In genomic region chr18:26233208-26233607, GRCh38 we compare ENCODE assay signal across 27 cellular contexts. TPM values are rescaled to one million over a fixed set of nuclear protein-coding genes. Genes with fewer than 3 reads are reported as not detected.
A peak's percentile ranks its signal among the peaks of the same experiment; 100 is the strongest.
DNase-seq lines count a peak whose midpoint lies in the region; ATAC-seq and TF ChIP-seq lines count a peak whose summit lies in the region.
"Had no signal": no experiment of that assay in that cellular context is flagged by ENCODE, and none has a peak within 500 bp of the region (broad histone marks: within the 10 kb centered on the region; RNA-seq: fewer than 3 reads in every experiment).

No MANE protein-coding gene starts in this region.

- H2AFZ ChIP-seq in OCI-LY7 (ENCODE audit: low read length) (no peak overlapping the region), neural progenitor cell (replicated peaks) (no peak overlapping the region)

- H3F3A ChIP-seq in neural progenitor cell (ENCODE audit: low read depth): peaks cover 30% of the 10 kb centered on the region

- H3K27me3 ChIP-seq in foreskin keratinocyte (no peaks in the 10 kb centered on the region), neural progenitor cell (peaks cover 1% of the 10 kb centered on the region)
- H3K27me3 ChIP-seq: BLaER1, upper lobe of left lung had no signal

- H3K4me2 ChIP-seq in OCI-LY7 (ENCODE audit: low read length): 0 out of 2 replicates have a peak overlapping the region, but pooled peaks have one; percentile 17
- H3K4me2 ChIP-seq in neural progenitor cell: peak overlapping the region; percentile 65
- H3K4me2 ChIP-seq: BLaER1 had no signal

- CTCF ChIA-PET in OCI-LY7 (lab: Charles Lee; ENCODE audit: unreplicated experiment): no interaction called here
- CTCF ChIA-PET in RWPE1 (lab: Yijun Ruan, JAX): no interaction called here

- peaks cover 3% of the 10 kb centered on the region for H3K27me3 Mint-ChIP-seq in neural progenitor cell (ENCODE audit: insufficient read depth, low read depth)
- H3K27me3 Mint-ChIP-seq: activated naive CD8-positive, alpha-beta T cell treated with anti-CD3 and anti-CD28 coated beads for 36 hours; naive thymus-derived CD8-positive, alpha-beta T cell; stimulated activated naive B cell treated with anti-CD40 and anti-IgM and Interleukin-4, amounts not matched to agents 10 μg/mL and 1 μg/mL and 100 μg/mL, for 72 hours had no signal

- peaks cover 99% of the 10 kb centered on the region for H3K79me2 ChIP-seq in OCI-LY7 (ENCODE audit: insufficient read depth, low read depth, low read length)
- peaks cover 8% of the 10 kb centered on the region for H3K79me2 ChIP-seq in neural progenitor cell (ENCODE audit: low read depth)

- DNase-seq in HT1080 (ENCODE audit: low read depth): peak; percentile 6
- DNase-seq in OCI-LY7 (ENCODE audit: low spot score): no peak
- DNase-seq in foreskin keratinocyte: peak; percentile 18 to 50
- peak; percentile 36 for DNase-seq in neural progenitor cell (ENCODE audit: low spot score)
- no peak for DNase-seq in dedifferentiated amniotic fluid mesenchymal stem cell (ENCODE audit: extremely low spot score)
- no peak for DNase-seq in RWPE1 (ENCODE audit: low spot score)
- DNase-seq in EL: no peak
- DNase-seq: activated CD4-positive, alpha-beta T cell treated with anti-CD3 and anti-CD28 coated beads, Interleukin-2, amount 50 U/mL, for 1 hour; activated effector memory CD4-positive, alpha-beta T cell treated with anti-CD3 and anti-CD28 coated beads, Interleukin-2, amount 50 U/mL, for 16 hours; activated naive CD8-positive, alpha-beta T cell treated with anti-CD3 and anti-CD28 coated beads for 36 hours; activated T-cell treated with anti-CD3 and anti-CD28 coated beads, Interleukin-2, amount 50 U/mL, for 1 hour; anterior cingulate cortex; effector CD4-positive, alpha-beta T cell; glutamatergic neuron; kidney glomerular epithelial cell; naive thymus-derived CD8-positive, alpha-beta T cell; NCI-H1930; NCI-H526; SHP77; stimulated activated naive B cell treated with anti-CD40 and anti-IgM and Interleukin-4, amounts not matched to agents 10 μg/mL and 1 μg/mL and 100 μg/mL, for 72 hours; substantia nigra; T-helper 9 cell; upper lobe of left lung; WERI-Rb-1 had no signal

- no peak overlapping the region for H3K4me3 Mint-ChIP-seq in neural progenitor cell
- H3K4me3 Mint-ChIP-seq: activated naive CD8-positive, alpha-beta T cell treated with anti-CD3 and anti-CD28 coated beads for 36 hours; stimulated activated naive B cell treated with anti-CD40 and anti-IgM and Interleukin-4, amounts not matched to agents 10 μg/mL and 1 μg/mL and 100 μg/mL, for 72 hours had no signal

- no peak overlapping the region for H3K9ac ChIP-seq in neural progenitor cell
- H3K9ac ChIP-seq: BLaER1 had no signal

- H3K9me3 Mint-ChIP-seq in neural progenitor cell: peaks cover 17% of the 10 kb centered on the region

- H3K9me3 ChIP-seq in OCI-LY7 (ENCODE audit: low read length) (peaks cover 5% of the 10 kb centered on the region; the same call in 1 of the 2 replicates), neural progenitor cell (ENCODE audit: low read depth) (no peaks in the 10 kb centered on the region)
- H3K9me3 ChIP-seq: upper lobe of left lung had no signal

- H3K4me1 ChIP-seq in OCI-LY7 (ENCODE audit: insufficient read depth, low read length, poor library complexity, severe bottlenecking) (peaks cover 29% of the 10 kb centered on the region), foreskin keratinocyte (peaks cover 17% of the 10 kb centered on the region), neural progenitor cell (peaks cover 20% of the 10 kb centered on the region)

- ATAC-seq in foreskin keratinocyte: peak; percentile 51
- ATAC-seq: HCT116; naive thymus-derived CD8-positive, alpha-beta T cell; Panc1; stimulated activated naive B cell treated with anti-CD40 and anti-IgM and Interleukin-4, amounts not matched to agents 10 μg/mL and 1 μg/mL and 100 μg/mL, for 72 hours had no signal

- POLR2A ChIA-PET in OCI-LY7 (lab: Charles Lee): no interaction called here
- POLR2A ChIA-PET in RWPE1 (lab: Yijun Ruan, JAX; ENCODE audit: low non-redundant PET): no interaction called here

- peaks cover 22% of the 10 kb centered on the region for H3K4me1 Mint-ChIP-seq in neural progenitor cell

- peaks cover 6% of the 10 kb centered on the region for H3K36me3 Mint-ChIP-seq in neural progenitor cell

- peak overlapping the region; percentile 47 for H3K27ac Mint-ChIP-seq in neural progenitor cell
- H3K27ac Mint-ChIP-seq: activated naive CD8-positive, alpha-beta T cell treated with anti-CD3 and anti-CD28 coated beads for 36 hours; stimulated activated naive B cell treated with anti-CD40 and anti-IgM and Interleukin-4, amounts not matched to agents 10 μg/mL and 1 μg/mL and 100 μg/mL, for 72 hours had no signal

- no peaks in the 10 kb centered on the region for H3K9me2 ChIP-seq in OCI-LY7 (ENCODE audit: insufficient read depth, low read length)

- H4K20me1 ChIP-seq in OCI-LY7 (ENCODE audit: insufficient read depth, low read length) (peaks cover 18% of the 10 kb centered on the region; the same call in 1 of the 2 replicates), neural progenitor cell (ENCODE audit: low read depth) (no peaks in the 10 kb centered on the region)

- TF ChIP-seq CTCF in OCI-LY7 (conservative IDR thresholded peaks at IDR 0.05; ENCODE audit: low read length): no peak
- no peak for TF ChIP-seq CTCF in foreskin keratinocyte (conservative IDR thresholded peaks at IDR 0.05)
- TF ChIP-seq CTCF in neural progenitor cell (IDR thresholded peaks at IDR 0.05): no peak
- no peak for TF ChIP-seq CTCF in RWPE1 (conservative IDR thresholded peaks at IDR 0.05; ENCODE audit: low read depth)

- no peak overlapping the region for H3K4me3 ChIP-seq in OCI-LY7 (ENCODE audit: low read depth, low read length, poor library complexity, severe bottlenecking)
- peak overlapping the region; percentile 18 for H3K4me3 ChIP-seq in neural progenitor cell
- H3K4me3 ChIP-seq: BLaER1, upper lobe of left lung had no signal

- peaks cover 54% of the 10 kb centered on the region for H3K36me3 ChIP-seq in OCI-LY7 (ENCODE audit: insufficient read depth, low read length)
- no peaks in the 10 kb centered on the region for H3K36me3 ChIP-seq in neural progenitor cell
- H3K36me3 ChIP-seq: upper lobe of left lung, WERI-Rb-1 had no signal

- intact Hi-C loops in OCI-LY7 (cut with micrococcal nuclease; ENCODE audit: unreplicated experiment): no loop called here

- no TSS peak for BruUV-seq in OCI-LY7 (replicated peaks; lab: Mats Ljungman, UMichigan)

- no peak overlapping the region for H3K27ac ChIP-seq in OCI-LY7 (ENCODE audit: low read depth, low read length, poor library complexity, severe bottlenecking)
- H3K27ac ChIP-seq in foreskin keratinocyte: no peak overlapping the region
- H3K27ac ChIP-seq in neural progenitor cell: no peak overlapping the region
- no peak overlapping the region for H3K27ac ChIP-seq in RWPE1
- H3K27ac ChIP-seq: BLaER1, upper lobe of left lung, WERI-Rb-1 had no signal

RNA-seq across cellular contexts. Expression of gene TAF4B, which starts 7.0 kb away (rescaled TPM):
- total RNA-seq in HT1080 (2014; rRNA removed; shearing (Covaris generic)): 4.7 and 4.8 TPM in 2 replicates
- polyA plus RNA-seq in HT1080 (2015; cell fraction: cytosol; rRNA removed): 5.9 and 7.0 TPM in 2 replicates
- polyA plus RNA-seq in HT1080 (2015; cell fraction: nucleus; rRNA removed): 4.9 and 5.2 TPM in 2 replicates
- total RNA-seq in OCI-LY7 (2014; rRNA removed; shearing (Covaris generic)): 48.7 and 52.3 TPM in 2 replicates
- total RNA-seq in OCI-LY7 (2022): 50.1 and 54.6 TPM in 2 replicates
- total RNA-seq in foreskin keratinocyte: 5.6 and 7.5 TPM in 2 replicates
- polyA plus RNA-seq in foreskin keratinocyte: 1.2 and 1.8 TPM in 2 replicates
- total RNA-seq in neural progenitor cell (ENCODE audit: low replicate concordance): 6.9 and 9.1 TPM in 2 replicates

Comparison
In these comparisons a context has a peak if more than half of its experiments do, and no peak if none do; other contexts are left out.
1. DNase-seq: peak in HT1080 (single experiment), foreskin keratinocyte (2 of 2) and neural progenitor cell (single experiment); none in OCI-LY7 (single experiment), dedifferentiated amniotic fluid mesenchymal stem cell (single experiment), RWPE1 (single experiment) and EL (single experiment).